8 cellular contexts compared by ENCODE assay signal in genomic region chr2:177262958-177263450, GRCh38. TPM values are rescaled to one million over a fixed set of nuclear protein-coding genes. Genes with fewer than 3 reads are reported as not detected.
A peak's percentile ranks its signal among the peaks of the same experiment; 100 is the strongest.
DNase-seq lines count a peak whose midpoint lies in the region; ATAC-seq and TF ChIP-seq lines count a peak whose summit lies in the region.

No MANE protein-coding gene starts in this region.

- H3K27ac ChIP-seq in rectal smooth muscle tissue (ENCODE audit: low read depth, low read length) = peak overlapping the region; percentile 100

- peaks cover 0 to 4% (median 3%) of the 10 kb centered on the region in 3 donors for H3K9me3 Mint-ChIP-seq in T-cell

- H3K36me3 ChIP-seq in rectal smooth muscle tissue (ENCODE audit: control insufficient read depth, insufficient read depth, low read length) = no peaks in the 10 kb centered on the region

- H3K27me3 ChIP-seq in rectal smooth muscle tissue (ENCODE audit: control insufficient read depth, insufficient read depth, low read length) = no peaks in the 10 kb centered on the region

- DNase-seq in GM12864 (ENCODE audit: low read depth) (no peak), T-cell (no peak), fibroblast of pulmonary artery (ENCODE audit: low read depth) (no peak), NCI-H524 (lab: John Stamatoyannopoulos, UW) (no peak), RKO (ENCODE audit: low spot score) (no peak), NCI-H526 (lab: John Stamatoyannopoulos, UW) (no peak), foreskin melanocyte (no peak)

- peaks cover 13% of the 10 kb centered on the region for H3K4me1 ChIP-seq in rectal smooth muscle tissue (ENCODE audit: control insufficient read depth, insufficient read depth, low read length)

- H3K4me3 ChIP-seq in GM12864 (ENCODE audit: low read depth, low read length) (peak overlapping the region; percentile 96), fibroblast of pulmonary artery (replicated peaks; ENCODE audit: low read depth, low read length) (peak overlapping the region; percentile 80), rectal smooth muscle tissue (ENCODE audit: low read length) (peak overlapping the region; percentile 91)

- peaks cover 57 to 63% (median 62%) of the 10 kb centered on the region in 3 donors for H3K4me1 Mint-ChIP-seq in T-cell

- H3K4me3 Mint-ChIP-seq in T-cell = peak overlapping the region; percentile 96 to 97 (median 96)

- CTCF ChIA-PET in T-cell (lab: Charles Lee) = interaction anchor here (0.6 to 4.4 kb wide), 36 partner anchors 8 to 1138 kb away, joined by 3 to 74 read pairs (median 6); partner anchors contain the start of gene AGPS (in 1 of the 2)

- no peak for ATAC-seq in T-cell (replicated peaks in 1 of 4)

- H3K27ac Mint-ChIP-seq in T-cell = peak overlapping the region; percentile 98 to 99

- no peak overlapping the region for H3K9ac ChIP-seq in rectal smooth muscle tissue (ENCODE audit: low read length)

- H3K27me3 Mint-ChIP-seq in T-cell = no peaks in the 10 kb centered on the region

- TF ChIP-seq CTCF in GM12864 (IDR thresholded peaks at IDR 0.05; ENCODE audit: low read depth, low read length, missing control alignments) = no peak
- TF ChIP-seq CTCF in fibroblast of pulmonary artery (IDR thresholded peaks at IDR 0.05; ENCODE audit: low read length, missing control alignments) = no peak

- H3K36me3 Mint-ChIP-seq in T-cell = peaks cover 24% of the 10 kb centered on the region

- POLR2A ChIA-PET in T-cell (lab: Charles Lee) = interaction anchor here (0.6 to 4.1 kb wide), 23 partner anchors 8 to 289 kb away, joined by 3 to 66 read pairs (median 5); partner anchors contain the start of genes AGPS (in 1 of the 2) and HNRNPA3 (in 1 of the 2)

RNA-seq across cellular contexts. Expression of gene NFE2L2, which starts 1.5 kb away (rescaled TPM):
- total RNA-seq in T-cell = 10 to 100 TPM; 54.3 to 77.0 (median 73.8) TPM

RNA-seq across cellular contexts. Expression of gene HNRNPA3, which starts 50.4 kb away (rescaled TPM):
- total RNA-seq in T-cell = 100 to 1,000 TPM; 134 to 220 (median 151) TPM
